Comparison of ENCODE assay signal across 30 cellular contexts in the genomic region with DNA sequence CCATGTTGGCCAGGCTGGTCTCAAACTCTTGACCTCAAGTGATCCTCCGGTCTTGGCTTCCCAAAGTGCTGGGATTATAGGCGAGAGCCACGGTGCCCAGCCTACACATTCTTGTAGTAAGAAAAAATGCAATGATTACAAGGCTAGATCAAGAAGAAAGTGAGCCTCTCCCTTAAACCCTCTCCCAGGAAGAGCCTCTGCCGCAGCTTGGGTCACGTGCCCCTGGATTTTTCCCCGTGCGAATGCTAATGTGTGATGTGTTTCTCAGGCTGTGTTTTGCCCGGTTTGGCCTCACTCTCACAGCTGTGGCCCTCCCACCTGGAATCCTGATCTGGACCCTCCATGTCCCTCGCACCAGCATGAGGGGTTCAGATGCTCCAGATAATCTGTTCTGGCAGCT. TPM values are rescaled to one million over a fixed set of nuclear protein-coding genes. Genes with fewer than 3 reads are reported as not detected.
"Had no signal": no experiment of that assay in that cellular context is flagged by ENCODE, and none has a peak within 500 bp of the region (broad histone marks: within the 10 kb centered on the region; RNA-seq: fewer than 3 reads in every experiment).

No MANE protein-coding gene starts in this region.

- H3K27ac ChIP-seq: breast epithelium, coronary artery, esophagus squamous epithelium, hepatocyte, left lung, neutrophil, ovary, transverse colon had no signal

- H3K79me2 ChIP-seq: hepatocyte had no signal

- H3K9me3 Mint-ChIP-seq: activated naive CD8-positive, alpha-beta T cell treated with anti-CD3 and anti-CD28 coated beads for 36 hours; activated T-cell treated with anti-CD3 and anti-CD28 coated beads, Interleukin-2, amount 50 U/mL, for 4 hours; activated T-helper 2 cell treated with anti-CD3 and anti-CD28 coated beads, Interferon-gamma antibody, Interleukin-2, Interleukin-4, amounts not matched to agents 10 μg/mL and 5 μg/mL and 100 μg/mL, durations not matched to agents 14 hours and 24 hours and 36 hours; mesothelial cell of epicardium; natural killer cell treated with Interleukin-12 subunit alpha and Interleukin-12 subunit beta and Interleukin-15 and Interleukin-18, amount 100 ng/mL, for 72 hours; stimulated activated naive B cell treated with anti-CD40 and anti-IgM and Interleukin-4, amounts not matched to agents 10 μg/mL and 1 μg/mL and 100 μg/mL, for 72 hours; T-cell; T-helper 2 cell treated with Interferon-gamma antibody and Interleukin-4, amounts not matched to agents 5 μg/mL and 100 μg/mL, for 36 hours had no signal

- H3K36me3 ChIP-seq: breast epithelium, esophagus squamous epithelium, left lung, neutrophil, ovary, transverse colon had no signal

- DNase-seq: activated CD4-positive, alpha-beta T cell treated with anti-CD3 and anti-CD28 coated beads for 36 hours; activated CD4-positive, alpha-beta T cell treated with anti-CD3 and anti-CD28 coated beads, Interleukin-2, amount 50 U/mL, for 48 hours; activated CD8-positive, alpha-beta memory T cell treated with anti-CD3 and anti-CD28 coated beads, Interleukin-2, amount 50 U/mL, for 48 hours; activated naive CD4-positive, alpha-beta T cell treated with Interleukin-2 at 50 U/mL for 16 hours; activated naive CD8-positive, alpha-beta T cell treated with anti-CD3 and anti-CD28 coated beads for 36 hours; activated T-cell treated with anti-CD3 and anti-CD28 coated beads, Interleukin-2, amount 50 U/mL, for 4 hours; amniotic stem cell; cerebellar nuclear complex; esophagus squamous epithelium; immature natural killer cell; left lung; mammary epithelial cell; ovary; stimulated activated CD4-positive, alpha-beta T cell treated with anti-CD3 and anti-CD28 coated beads, Interleukin-15, amount 100 ng/mL, for 24 hours; stimulated activated CD8-positive, alpha-beta memory T cell treated with anti-CD3 and anti-CD28 coated beads, Interleukin-4, amount 100 ng/mL, for 48 hours; stimulated activated naive B cell treated with anti-CD40 and anti-IgM and Interleukin-4, amounts not matched to agents 10 μg/mL and 1 μg/mL and 100 μg/mL, for 72 hours; T-cell; transverse colon had no signal

- H3K36me3 Mint-ChIP-seq: activated naive CD8-positive, alpha-beta T cell treated with anti-CD3 and anti-CD28 coated beads for 36 hours; immature natural killer cell; mesothelial cell of epicardium; natural killer cell treated with Interleukin-12 subunit alpha and Interleukin-12 subunit beta and Interleukin-15 and Interleukin-18, amount 100 ng/mL, for 72 hours; stimulated activated naive B cell treated with anti-CD40 and anti-IgM and Interleukin-4, amounts not matched to agents 10 μg/mL and 1 μg/mL and 100 μg/mL, for 72 hours; T-cell had no signal

- H3K4me3 ChIP-seq: breast epithelium, coronary artery, esophagus squamous epithelium, hepatocyte, left lung, ovary, smooth muscle cell, transverse colon had no signal

- H3K27ac Mint-ChIP-seq: activated CD4-positive, alpha-beta T cell treated with anti-CD3 and anti-CD28 coated beads for 36 hours; activated naive CD8-positive, alpha-beta T cell treated with anti-CD3 and anti-CD28 coated beads for 36 hours; activated T-helper 2 cell treated with anti-CD3 and anti-CD28 coated beads, Interferon-gamma antibody, Interleukin-2, Interleukin-4, amounts not matched to agents 10 μg/mL and 5 μg/mL and 100 μg/mL, durations not matched to agents 14 hours and 24 hours and 36 hours; mesothelial cell of epicardium; natural killer cell treated with Interleukin-12 subunit alpha and Interleukin-12 subunit beta and Interleukin-15 and Interleukin-18, amount 100 ng/mL, for 72 hours; stimulated activated naive B cell treated with anti-CD40 and anti-IgM and Interleukin-4, amounts not matched to agents 10 μg/mL and 1 μg/mL and 100 μg/mL, for 72 hours; T-helper 2 cell treated with Interferon-gamma antibody and Interleukin-4, amounts not matched to agents 5 μg/mL and 100 μg/mL, for 36 hours had no signal

- FAIRE-seq: TTC549, urothelium cell line had no signal

- H2AFZ ChIP-seq: hepatocyte had no signal

- H3K4me2 ChIP-seq: hepatocyte, smooth muscle cell had no signal

- H3K9me3 ChIP-seq: breast epithelium, esophagus squamous epithelium, left lung, neutrophil, ovary, transverse colon had no signal

- H3K4me1 ChIP-seq: breast epithelium, esophagus squamous epithelium, left lung, transverse colon had no signal

- H3K27me3 ChIP-seq: breast epithelium, esophagus squamous epithelium, hepatocyte, left lung, neutrophil, ovary, transverse colon had no signal

- H3K4me1 Mint-ChIP-seq: activated CD4-positive, alpha-beta T cell treated with anti-CD3 and anti-CD28 coated beads for 36 hours; activated naive CD8-positive, alpha-beta T cell treated with anti-CD3 and anti-CD28 coated beads for 36 hours; immature natural killer cell; mesothelial cell of epicardium; T-cell had no signal

- H3K27me3 Mint-ChIP-seq: activated CD4-positive, alpha-beta T cell treated with anti-CD3 and anti-CD28 coated beads for 36 hours; activated naive CD8-positive, alpha-beta T cell treated with anti-CD3 and anti-CD28 coated beads for 36 hours; natural killer cell treated with Interleukin-12 subunit alpha and Interleukin-12 subunit beta and Interleukin-15 and Interleukin-18, amount 100 ng/mL, for 72 hours; stimulated activated naive B cell treated with anti-CD40 and anti-IgM and Interleukin-4, amounts not matched to agents 10 μg/mL and 1 μg/mL and 100 μg/mL, for 72 hours; T-cell had no signal

- H3K4me3 Mint-ChIP-seq: activated CD4-positive, alpha-beta T cell treated with anti-CD3 and anti-CD28 coated beads for 36 hours; activated naive CD8-positive, alpha-beta T cell treated with anti-CD3 and anti-CD28 coated beads for 36 hours; activated T-cell treated with anti-CD3 and anti-CD28 coated beads, Interleukin-2, amount 50 U/mL, for 4 hours; immature natural killer cell; mesothelial cell of epicardium; natural killer cell treated with Interleukin-12 subunit alpha and Interleukin-12 subunit beta and Interleukin-15 and Interleukin-18, amount 100 ng/mL, for 72 hours; stimulated activated naive B cell treated with anti-CD40 and anti-IgM and Interleukin-4, amounts not matched to agents 10 μg/mL and 1 μg/mL and 100 μg/mL, for 72 hours; T-cell; T-helper 2 cell treated with Interferon-gamma antibody and Interleukin-4, amounts not matched to agents 5 μg/mL and 100 μg/mL, for 36 hours had no signal

- ATAC-seq: activated CD4-positive, alpha-beta T cell treated with anti-CD3 and anti-CD28 coated beads for 36 hours; activated T-cell treated with anti-CD3 and anti-CD28 coated beads, Interleukin-2, amount 50 U/mL, for 4 hours; left lung; natural killer cell treated with Interleukin-12 subunit alpha and Interleukin-12 subunit beta and Interleukin-15 and Interleukin-18, amount 100 ng/mL, for 72 hours; sciatic nerve; stimulated activated naive B cell treated with anti-CD40 and anti-IgM and Interleukin-4, amounts not matched to agents 10 μg/mL and 1 μg/mL and 100 μg/mL, for 72 hours; T-cell had no signal

RNA-seq across cellular contexts. Expression of gene PLPP7, which starts 6.9 kb away (rescaled TPM):
- total RNA-seq: activated T-cell treated with anti-CD3 and anti-CD28 coated beads, Interleukin-2, amount 50 U/mL, for 4 hours; activated T-helper 2 cell treated with anti-CD3 and anti-CD28 coated beads, Interferon-gamma antibody, Interleukin-2, Interleukin-4, amounts not matched to agents 10 μg/mL and 5 μg/mL and 100 μg/mL, durations not matched to agents 14 hours and 24 hours and 36 hours had no signal
- polyA plus RNA-seq: mammary epithelial cell had no signal

RNA-seq across cellular contexts. Expression of gene FAM78A, which starts 20.1 kb away (rescaled TPM):
- polyA plus RNA-seq: hepatocyte had no signal
